Comparison of ENCODE assay signal across 17 cellular contexts in genomic region chr2:218121789-218122188, GRCh38. TPM values are rescaled to one million over a fixed set of nuclear protein-coding genes. Genes with fewer than 3 reads are reported as not detected.
A peak's percentile ranks its signal among the peaks of the same experiment; 100 is the strongest.
DNase-seq lines count a peak whose midpoint lies in the region; ATAC-seq, FAIRE-seq and TF ChIP-seq lines count a peak whose summit lies in the region.
"Not testable (repeated sequence)": the region's sequence is repeated elsewhere in the genome, so short reads cannot be mapped to it uniquely, and the experiment has no call there.
"Had no signal": no experiment of that assay in that cellular context is flagged by ENCODE, and none has a peak within 500 bp of the region (broad histone marks: within the 10 kb centered on the region; RNA-seq: fewer than 3 reads in every experiment).

No MANE protein-coding gene starts in this region.

- H3K9me3 ChIP-seq in K562 (replicated peaks; ENCODE audit: control insufficient read depth, insufficient read depth, low read depth, low read length): not testable (repeated sequence)
- peaks cover 59% of the 10 kb centered on the region for H3K9me3 ChIP-seq in endodermal cell (ENCODE audit: control insufficient read depth, low read length)
- H3K9me3 ChIP-seq in HepG2 (ENCODE audit: low read length): peaks cover 11% of the 10 kb centered on the region

- H3K27me3 ChIP-seq in K562 (ENCODE audit: control insufficient read depth in 2 of 2, insufficient read depth in 2 of 2, low read length in 2 of 2) (peaks cover 0 to 11% of the 10 kb centered on the region in 2 experiments; a peak in 1 of 5 replicates), HepG2 (ENCODE audit: control insufficient read depth in 1 of 2, insufficient read depth in 2 of 2, low read length in 2 of 2) (peaks cover 1 to 29% of the 10 kb centered on the region in 2 experiments)
- H3K27me3 ChIP-seq in endodermal cell (ENCODE audit: control insufficient read depth, insufficient read depth, low read length, poor library complexity, severe bottlenecking): not testable (repeated sequence)

- not testable (repeated sequence) for H3K9me1 ChIP-seq in K562 (ENCODE audit: control insufficient read depth, insufficient read depth, low read length)

- 4% methylated on average over 4 of the region's 4 CpGs for WGBS in K562 (ENCODE audit: insufficient coverage, low coverage, missing lambda C conversion rate)
- WGBS in endodermal cell (ENCODE audit: insufficient coverage in 1 of 2, insufficient read length in 1 of 2), 2 experiments: 81 to 89% methylated on average over 3 to 4 of the region's 4 CpGs
- 29% methylated on average over 4 of the region's 4 CpGs for WGBS in HepG2 (ENCODE audit: low lambda C conversion rate)

- not testable (repeated sequence) for TF ChIP-seq CTCF in K562 (IDR thresholded peaks at IDR 0.05 in 2 of 3, conservative IDR thresholded peaks at IDR 0.05 in 1 of 3; ENCODE audit: insufficient read depth in 2 of 3, low read depth in 1 of 3, low read length in 3 of 3); endodermal cell (conservative IDR thresholded peaks at IDR 0.05); HepG2 (CRISPR knock-in tag; IDR thresholded peaks at IDR 0.05)

- peaks cover 59% of the 10 kb centered on the region for H3K9me3 Mint-ChIP-seq in endodermal cell

- H3K9ac ChIP-seq in K562 (ENCODE audit: insufficient read depth in 1 of 2, low read depth in 2 of 2, low read length in 2 of 2); endodermal cell (ENCODE audit: extremely low read depth, low read length, poor library complexity, severe bottlenecking); HepG2 (ENCODE audit: insufficient read depth, low read depth, low read length): not testable (repeated sequence)

- not testable (repeated sequence) for H3K27me3 Mint-ChIP-seq in endodermal cell (ENCODE audit: insufficient read depth)

- H3K4me3 Mint-ChIP-seq in endodermal cell: not testable (repeated sequence)

- not testable (repeated sequence) for H3K36me3 Mint-ChIP-seq in endodermal cell (ENCODE audit: low read depth)

- not testable (repeated sequence) for H3K4me2 ChIP-seq in K562 (ENCODE audit: insufficient read depth, low read length); HepG2 (ENCODE audit: low read depth, low read length)

- in situ Hi-C loops in K562 (cut with MboI); HepG2 (cut with HindIII; ENCODE audit: extremely low pct_ligation_motif_present, low pct_unique_long_range_greater_than_20kb): not testable (repeated sequence)

- not testable (repeated sequence) for ATAC-seq in K562, HepG2

- not testable (repeated sequence) for FAIRE-seq in K562 (lab: Jason Lieb, UNC); HepG2 (lab: Jason Lieb, UNC)

- BruUV-seq in K562 (replicated peaks; lab: Mats Ljungman, UMichigan); HepG2 (replicated peaks; lab: Mats Ljungman, UMichigan): not testable (repeated sequence)

- H3K4me3 ChIP-seq in K562; HepG2 (replicated peaks in 1 of 3; ENCODE audit: insufficient read depth in 1 of 3, low read depth in 2 of 3, low read length in 3 of 3): not testable (repeated sequence)
- H3K4me3 ChIP-seq in endodermal cell (ENCODE audit: low read length): peak overlapping the region; percentile 24

- not testable (repeated sequence) for H3K27ac ChIP-seq in K562 (ENCODE audit: extremely low read depth, low read depth, low read length); endodermal cell (ENCODE audit: low read depth, low read length); HepG2 (ENCODE audit: extremely low read length, insufficient read depth, low read length)

- CTCF ChIA-PET in K562 (lab: Yijun Ruan, JAX; ENCODE audit: low intra/inter-chr PET ratio); HepG2 (lab: Yijun Ruan, JAX; ENCODE audit: low intra/inter-chr PET ratio, low total read pairs): not testable (repeated sequence)

- intact Hi-C loops in K562 (cut with micrococcal nuclease); HepG2 (cut with micrococcal nuclease; ENCODE audit: unreplicated experiment): not testable (repeated sequence)

- not testable (repeated sequence) for H4K20me1 ChIP-seq in K562 (replicated peaks; ENCODE audit: control insufficient read depth, insufficient read depth, low read length); HepG2 (ENCODE audit: insufficient read depth, low read length)

- TF ChIP-seq RAD21 in K562 (CRISPR knock-in tag; conservative IDR thresholded peaks at IDR 0.05 in 1 of 2, IDR thresholded peaks at IDR 0.05 in 1 of 2); HepG2 (CRISPR knock-in tag; IDR thresholded peaks at IDR 0.05): not testable (repeated sequence)

- not testable (repeated sequence) for H3K4me1 Mint-ChIP-seq in endodermal cell

- H3K27ac Mint-ChIP-seq in endodermal cell: not testable (repeated sequence)

- not testable (repeated sequence) for DNase-seq in K562 (ENCODE audit: extremely low read depth in 1 of 4, low spot score in 3 of 4); endodermal cell; HepG2 (ENCODE audit: low spot score)

- not testable (repeated sequence) for TF ChIP-seq EP300 in K562 (IDR thresholded peaks at IDR 0.05; ENCODE audit: low read length); HepG2 (IDR thresholded peaks at IDR 0.05; ENCODE audit: low read depth in 2 of 2, low read length in 2 of 2); HepG2 (CRISPR knock-in tag; IDR thresholded peaks at IDR 0.05; ENCODE audit: borderline replicate concordance)

- not testable (repeated sequence) for TF ChIP-seq POLR2A in K562 (conservative IDR thresholded peaks at IDR 0.05); HepG2 (IDR thresholded peaks at IDR 0.05; ENCODE audit: insufficient read depth in 1 of 2, low read depth in 2 of 2, low read length in 2 of 2)

- H3K36me3 ChIP-seq in K562 (ENCODE audit: control insufficient read depth, insufficient read depth, low read length); endodermal cell (ENCODE audit: control insufficient read depth, insufficient read depth, low read length); HepG2 (replicated peaks in 1 of 2; ENCODE audit: control insufficient read depth in 1 of 2, insufficient read depth in 2 of 2, low read length in 2 of 2): not testable (repeated sequence)

- not testable (repeated sequence) for H2AFZ ChIP-seq in K562 (ENCODE audit: low read depth, low read length); HepG2 (ENCODE audit: low read length)

- POLR2A ChIA-PET in K562 (lab: Yijun Ruan, JAX); HepG2 (lab: Yijun Ruan, JAX): not testable (repeated sequence)

- H3K79me2 ChIP-seq in K562 (ENCODE audit: control insufficient read depth, insufficient read depth, low read length); HepG2 (ENCODE audit: insufficient read depth, low read length): not testable (repeated sequence)

- H3K4me1 ChIP-seq in K562 (replicated peaks in 1 of 2; ENCODE audit: control insufficient read depth in 2 of 2, insufficient read depth in 2 of 2, low read length in 2 of 2); endodermal cell (ENCODE audit: control insufficient read depth, insufficient read depth, low read length); HepG2 (ENCODE audit: insufficient read depth, low read length): not testable (repeated sequence)

RNA-seq across cellular contexts. Expression of gene CXCR2, which starts 4.0 kb away (rescaled TPM):
- not detected in 2 replicates for total RNA-seq in K562 (2011; cell fraction: chromatin; rRNA removed; ENCODE audit: low replicate concordance)
- total RNA-seq in K562 (2011; cell fraction: nucleolus; rRNA removed): not detected in 2 replicates
- total RNA-seq in K562 (2011; cell fraction: nucleoplasm; rRNA removed): not detected in 2 replicates
- total RNA-seq in K562 (2014; rRNA removed): not detected in 2 replicates
- total RNA-seq in K562 (2014; rRNA removed; fragmentation: Illumina TruSeq; extraction: Trizol): not detected in 2 replicates
- total RNA-seq in K562 (2015; rRNA removed; fragmentation: Illumina TruSeq; extraction: Trizol): not detected in 2 replicates
- not detected in 2 replicates for total RNA-seq in K562 (2021)
- not detected in 2 replicates for polyA plus RNA-seq in K562 (2011; rRNA removed)
- not detected in 2 replicates for polyA plus RNA-seq in K562 (2011; cell fraction: cytosol; rRNA removed)
- not detected in 2 replicates for polyA plus RNA-seq in K562 (2011; cell fraction: nucleus; rRNA removed)
- 0.03 TPM in 1 of 2 replicates, not detected in the other for polyA plus RNA-seq in K562 (2012)
- polyA plus RNA-seq in K562 (2014; fragmentation: Illumina TruSeq; extraction: Trizol): not detected in 2 replicates
- polyA plus RNA-seq in K562 (2014; fragmentation: Nextera tagmentation; extraction: Ambion mirVana): not detected
- polyA plus RNA-seq in K562 (2014; rRNA removed): not detected in 2 replicates
- not detected in 2 replicates for polyA minus RNA-seq in K562 (2011; rRNA and poly(A)+ RNA removed)
- not detected in 2 replicates for polyA minus RNA-seq in K562 (2011; cell fraction: cytosol; rRNA and poly(A)+ RNA removed)
- polyA minus RNA-seq in K562 (2011; cell fraction: nucleus; rRNA and poly(A)+ RNA removed): not detected in 2 replicates
- total RNA-seq in endodermal cell: not detected
- polyA plus RNA-seq in endodermal cell (2013, experiment 1 of 2): not detected
- not detected for polyA plus RNA-seq in endodermal cell (2013, experiment 2 of 2)
- not detected in 2 replicates for total RNA-seq in HepG2 (2016; rRNA removed; fragmentation: Illumina TruSeq; extraction: Trizol)
- total RNA-seq in HepG2 (2016; cell fraction: cytosol; rRNA removed; fragmentation: Illumina TruSeq; extraction: Trizol; ENCODE audit: low read depth): not detected in 2 replicates
- total RNA-seq in HepG2 (2016; cell fraction: insoluble cytoplasmic fraction; rRNA removed; fragmentation: Illumina TruSeq; extraction: Trizol): not detected in 2 replicates
- total RNA-seq in HepG2 (2016; cell fraction: membrane; rRNA removed; fragmentation: Illumina TruSeq; extraction: Trizol): not detected in 2 replicates
- not detected in 2 replicates for total RNA-seq in HepG2 (2016; cell fraction: nucleus; rRNA removed; fragmentation: Illumina TruSeq; extraction: Trizol)
- polyA plus RNA-seq in HepG2 (2011; rRNA removed): not detected in 2 replicates
- not detected in 2 replicates for polyA plus RNA-seq in HepG2 (2011; cell fraction: cytosol; rRNA removed)
- polyA plus RNA-seq in HepG2 (2011; cell fraction: nucleus; rRNA removed): not detected in 2 replicates
- not detected in 2 replicates for polyA plus RNA-seq in HepG2 (2012)
- not detected in 2 replicates for polyA plus RNA-seq in HepG2 (2016; cell fraction: cytosol; fragmentation: Illumina TruSeq; extraction: Trizol; ENCODE audit: low read depth)
- not detected in 2 replicates for polyA plus RNA-seq in HepG2 (2016; cell fraction: insoluble cytoplasmic fraction; fragmentation: Illumina TruSeq; extraction: Trizol; ENCODE audit: low read depth)
- not detected in 2 replicates for polyA plus RNA-seq in HepG2 (2016; cell fraction: membrane; fragmentation: Illumina TruSeq; extraction: Trizol; ENCODE audit: low read depth)
- not detected in 2 replicates for polyA plus RNA-seq in HepG2 (2016; cell fraction: nucleus; fragmentation: Illumina TruSeq; extraction: Trizol; ENCODE audit: insufficient read depth, low read depth)
- 0.65 TPM in 1 of 2 replicates, not detected in the other for polyA minus RNA-seq in HepG2 (2011; rRNA and poly(A)+ RNA removed; ENCODE audit: low replicate concordance)
- not detected in 2 replicates for polyA minus RNA-seq in HepG2 (2011; cell fraction: cytosol; rRNA and poly(A)+ RNA removed)
- not detected in 2 replicates for polyA minus RNA-seq in HepG2 (2011; cell fraction: nucleus; rRNA and poly(A)+ RNA removed)
- total RNA-seq: A172; A673; B cell; Caco-2; Calu3; CD4-positive, alpha-beta memory T cell; CD4-positive, alpha-beta T cell; CD4-positive, CD25-positive, alpha-beta regulatory T cell; CD8-positive, alpha-beta memory T cell; CD8-positive, alpha-beta T cell; Daoy had no signal
- polyA plus RNA-seq: AG04450; BJ; CD4-positive, alpha-beta memory T cell; CD4-positive, CD25-positive, alpha-beta regulatory T cell had no signal

RNA-seq across cellular contexts. Expression of gene CXCR1, which starts 45.0 kb away (rescaled TPM):
- total RNA-seq in K562 (2011; cell fraction: chromatin; rRNA removed; ENCODE audit: low replicate concordance): not detected in 2 replicates
- total RNA-seq in K562 (2011; cell fraction: nucleolus; rRNA removed): not detected in 2 replicates
- not detected in 2 replicates for total RNA-seq in K562 (2011; cell fraction: nucleoplasm; rRNA removed)
- total RNA-seq in K562 (2014; rRNA removed) (not detected in 2 replicates), K562 (2014; rRNA removed; fragmentation: Illumina TruSeq; extraction: Trizol) (not detected in 2 replicates), K562 (2015; rRNA removed; fragmentation: Illumina TruSeq; extraction: Trizol) (not detected in 2 replicates), K562 (2021) (not detected in 2 replicates), endodermal cell (not detected), HepG2 (2016; rRNA removed; fragmentation: Illumina TruSeq; extraction: Trizol) (not detected in 2 replicates)
- polyA plus RNA-seq in K562 (2011; rRNA removed) (not detected in 2 replicates), K562 (2014; fragmentation: Illumina TruSeq; extraction: Trizol) (not detected in 2 replicates), K562 (2014; fragmentation: Nextera tagmentation; extraction: Ambion mirVana) (not detected), K562 (2014; rRNA removed) (not detected in 2 replicates), HepG2 (2011; rRNA removed) (not detected in 2 replicates)
- not detected in 2 replicates for polyA plus RNA-seq in K562 (2011; cell fraction: cytosol; rRNA removed)
- polyA plus RNA-seq in K562 (2011; cell fraction: nucleus; rRNA removed): not detected in 2 replicates
- 0.04 TPM in 1 of 2 replicates, not detected in the other for polyA plus RNA-seq in K562 (2012)
- not detected in 2 replicates for polyA minus RNA-seq in K562 (2011; rRNA and poly(A)+ RNA removed)
- not detected in 2 replicates for polyA minus RNA-seq in K562 (2011; cell fraction: cytosol; rRNA and poly(A)+ RNA removed)
- not detected in 2 replicates for polyA minus RNA-seq in K562 (2011; cell fraction: nucleus; rRNA and poly(A)+ RNA removed)
- polyA plus RNA-seq in endodermal cell (2013, experiment 1 of 2): not detected
- not detected for polyA plus RNA-seq in endodermal cell (2013, experiment 2 of 2)
- total RNA-seq in HepG2 (2016; cell fraction: cytosol; rRNA removed; fragmentation: Illumina TruSeq; extraction: Trizol; ENCODE audit: low read depth): not detected in 2 replicates
- total RNA-seq in HepG2 (2016; cell fraction: insoluble cytoplasmic fraction; rRNA removed; fragmentation: Illumina TruSeq; extraction: Trizol): not detected in 2 replicates
- total RNA-seq in HepG2 (2016; cell fraction: membrane; rRNA removed; fragmentation: Illumina TruSeq; extraction: Trizol): not detected in 2 replicates
- not detected in 2 replicates for total RNA-seq in HepG2 (2016; cell fraction: nucleus; rRNA removed; fragmentation: Illumina TruSeq; extraction: Trizol)
- polyA plus RNA-seq in HepG2 (2011; cell fraction: cytosol; rRNA removed): not detected in 2 replicates
- not detected in 2 replicates for polyA plus RNA-seq in HepG2 (2011; cell fraction: nucleus; rRNA removed)
- polyA plus RNA-seq in HepG2 (2012): not detected in 2 replicates
- polyA plus RNA-seq in HepG2 (2016; cell fraction: cytosol; fragmentation: Illumina TruSeq; extraction: Trizol; ENCODE audit: low read depth): not detected in 2 replicates
- not detected in 2 replicates for polyA plus RNA-seq in HepG2 (2016; cell fraction: insoluble cytoplasmic fraction; fragmentation: Illumina TruSeq; extraction: Trizol; ENCODE audit: low read depth)
- not detected in 2 replicates for polyA plus RNA-seq in HepG2 (2016; cell fraction: membrane; fragmentation: Illumina TruSeq; extraction: Trizol; ENCODE audit: low read depth)
- polyA plus RNA-seq in HepG2 (2016; cell fraction: nucleus; fragmentation: Illumina TruSeq; extraction: Trizol; ENCODE audit: insufficient read depth, low read depth): not detected in 2 replicates
- not detected in 2 replicates for polyA minus RNA-seq in HepG2 (2011; rRNA and poly(A)+ RNA removed; ENCODE audit: low replicate concordance)
- polyA minus RNA-seq in HepG2 (2011; cell fraction: cytosol; rRNA and poly(A)+ RNA removed): not detected in 2 replicates
- polyA minus RNA-seq in HepG2 (2011; cell fraction: nucleus; rRNA and poly(A)+ RNA removed): not detected in 2 replicates
- total RNA-seq: A172; A673; B cell; Caco-2; Calu3; CD4-positive, alpha-beta memory T cell; CD4-positive, CD25-positive, alpha-beta regulatory T cell; CD8-positive, alpha-beta memory T cell; CD8-positive, alpha-beta T cell; Daoy had no signal
- polyA plus RNA-seq: A549; AG04450; BJ; CD4-positive, alpha-beta memory T cell had no signal

RNA-seq across cellular contexts. Expression of gene RUFY4, which starts 52.7 kb away (rescaled TPM):
- not detected in 2 replicates for total RNA-seq in K562 (2011; cell fraction: chromatin; rRNA removed; ENCODE audit: low replicate concordance)
- total RNA-seq in K562 (2011; cell fraction: nucleolus; rRNA removed): not detected in 2 replicates
- total RNA-seq in K562 (2011; cell fraction: nucleoplasm; rRNA removed): not detected in 2 replicates
- total RNA-seq in K562 (2014; rRNA removed) (not detected in 2 replicates), K562 (2014; rRNA removed; fragmentation: Illumina TruSeq; extraction: Trizol) (not detected in 2 replicates), K562 (2015; rRNA removed; fragmentation: Illumina TruSeq; extraction: Trizol) (not detected in 2 replicates), K562 (2021) (not detected in 2 replicates), endodermal cell (under 1 TPM in 1 of 2 donors, not detected in 1; 0.35 TPM), HepG2 (2016; rRNA removed; fragmentation: Illumina TruSeq; extraction: Trizol) (not detected in 2 replicates)
- polyA plus RNA-seq in K562 (2011; rRNA removed) (not detected in 2 replicates), K562 (2014; fragmentation: Illumina TruSeq; extraction: Trizol) (not detected in 2 replicates), K562 (2014; fragmentation: Nextera tagmentation; extraction: Ambion mirVana) (not detected), K562 (2014; rRNA removed) (not detected in 2 replicates), HepG2 (2011; rRNA removed) (not detected in 2 replicates)
- not detected in 2 replicates for polyA plus RNA-seq in K562 (2011; cell fraction: cytosol; rRNA removed)
- polyA plus RNA-seq in K562 (2011; cell fraction: nucleus; rRNA removed): 0.04 TPM in 1 of 2 replicates, not detected in the other
- polyA plus RNA-seq in K562 (2012): not detected in 2 replicates
- polyA minus RNA-seq in K562 (2011; rRNA and poly(A)+ RNA removed): not detected in 2 replicates
- not detected in 2 replicates for polyA minus RNA-seq in K562 (2011; cell fraction: cytosol; rRNA and poly(A)+ RNA removed)
- not detected in 2 replicates for polyA minus RNA-seq in K562 (2011; cell fraction: nucleus; rRNA and poly(A)+ RNA removed)
- polyA plus RNA-seq in endodermal cell (2013, experiment 1 of 2): not detected
- not detected for polyA plus RNA-seq in endodermal cell (2013, experiment 2 of 2)
- not detected in 2 replicates for total RNA-seq in HepG2 (2016; cell fraction: cytosol; rRNA removed; fragmentation: Illumina TruSeq; extraction: Trizol; ENCODE audit: low read depth)
- not detected in 2 replicates for total RNA-seq in HepG2 (2016; cell fraction: insoluble cytoplasmic fraction; rRNA removed; fragmentation: Illumina TruSeq; extraction: Trizol)
- total RNA-seq in HepG2 (2016; cell fraction: membrane; rRNA removed; fragmentation: Illumina TruSeq; extraction: Trizol): not detected in 2 replicates
- total RNA-seq in HepG2 (2016; cell fraction: nucleus; rRNA removed; fragmentation: Illumina TruSeq; extraction: Trizol): not detected in 2 replicates
- not detected in 2 replicates for polyA plus RNA-seq in HepG2 (2011; cell fraction: cytosol; rRNA removed)
- polyA plus RNA-seq in HepG2 (2011; cell fraction: nucleus; rRNA removed): 0.05 and 0.19 TPM in 2 replicates
- polyA plus RNA-seq in HepG2 (2012): not detected in 2 replicates
- polyA plus RNA-seq in HepG2 (2016; cell fraction: cytosol; fragmentation: Illumina TruSeq; extraction: Trizol; ENCODE audit: low read depth): not detected in 2 replicates
- polyA plus RNA-seq in HepG2 (2016; cell fraction: insoluble cytoplasmic fraction; fragmentation: Illumina TruSeq; extraction: Trizol; ENCODE audit: low read depth): not detected in 2 replicates
- not detected in 2 replicates for polyA plus RNA-seq in HepG2 (2016; cell fraction: membrane; fragmentation: Illumina TruSeq; extraction: Trizol; ENCODE audit: low read depth)
- not detected in 2 replicates for polyA plus RNA-seq in HepG2 (2016; cell fraction: nucleus; fragmentation: Illumina TruSeq; extraction: Trizol; ENCODE audit: insufficient read depth, low read depth)
- 0.33 TPM in 1 of 2 replicates, not detected in the other for polyA minus RNA-seq in HepG2 (2011; rRNA and poly(A)+ RNA removed; ENCODE audit: low replicate concordance)
- not detected in 2 replicates for polyA minus RNA-seq in HepG2 (2011; cell fraction: cytosol; rRNA and poly(A)+ RNA removed)
- polyA minus RNA-seq in HepG2 (2011; cell fraction: nucleus; rRNA and poly(A)+ RNA removed): not detected in 2 replicates
- total RNA-seq: A172; B cell; Caco-2; CD8-positive, alpha-beta memory T cell; Daoy had no signal
- polyA plus RNA-seq: AG04450; BJ; CD8-positive, alpha-beta memory T cell had no signal
